Comparison of ENCODE assay signal across 27 cellular contexts in the genomic region with DNA sequence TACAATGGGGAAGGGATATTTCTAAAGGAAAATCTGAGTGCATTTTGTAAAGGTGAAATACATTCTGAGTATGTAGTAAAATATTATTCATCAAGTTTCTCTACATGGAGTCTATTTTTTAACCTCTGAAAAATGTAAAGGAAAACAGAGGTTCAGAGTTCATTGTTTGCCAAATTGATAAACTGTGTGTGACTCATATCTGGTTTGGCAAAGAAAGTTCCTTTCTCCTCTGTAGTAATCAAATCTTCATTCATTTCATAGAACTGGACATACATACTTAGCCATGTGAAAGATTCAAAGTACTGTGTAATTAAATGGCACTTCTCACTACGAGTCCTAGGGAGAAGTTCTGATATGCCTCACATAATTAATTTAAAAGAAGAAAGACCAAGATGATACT.
DNase-seq lines count a peak whose midpoint lies in the region; ATAC-seq, FAIRE-seq and TF ChIP-seq lines count a peak whose summit lies in the region.
"Had no signal": no experiment of that assay in that cellular context is flagged by ENCODE, and none has a peak within 500 bp of the region (broad histone marks: within the 10 kb centered on the region; RNA-seq: fewer than 3 reads in every experiment).

No MANE protein-coding gene starts in this region.

- no peak overlapping the region for H3K27ac ChIP-seq in liver (ENCODE audit: low read depth in 1 of 2, low read length in 2 of 2)
- no peak overlapping the region for H3K27ac ChIP-seq in HepG2 (ENCODE audit: extremely low read length, insufficient read depth, low read length)
- H3K27ac ChIP-seq in spleen = no peak overlapping the region
- H3K27ac ChIP-seq: dorsolateral prefrontal cortex, neutrophil, prostate gland, thoracic aorta had no signal

- H3K4me1 ChIP-seq in liver (ENCODE audit: control insufficient read depth in 4 of 4, insufficient read depth in 4 of 4, low read length in 3 of 4) = peaks cover 0 to 2% (median 0%) of the 10 kb centered on the region in 4 donors
- H3K4me1 ChIP-seq in HepG2 (ENCODE audit: insufficient read depth, low read length) = peaks cover 20% of the 10 kb centered on the region
- H3K4me1 ChIP-seq in spleen = no peaks in the 10 kb centered on the region
- H3K4me1 ChIP-seq: prostate gland had no signal

- FAIRE-seq in HepG2 (lab: Jason Lieb, UNC) = no peak
- no peak for FAIRE-seq in bronchial epithelial cell (lab: Jason Lieb, UNC)
- FAIRE-seq: G401.6, GM19239, H54 had no signal

- no peak for DNase-seq in HepG2 (ENCODE audit: low spot score)
- peak; percentile 68 for DNase-seq in bronchial epithelial cell (ENCODE audit: low read depth)
- peak; percentile 42 for DNase-seq in iris pigment epithelial cell (ENCODE audit: low read depth)
- no peak for DNase-seq in spleen
- DNase-seq in islet precursor cell = no peak
- no peak for DNase-seq in pons (ENCODE audit: low spot score)
- DNase-seq: activated T-cell treated with anti-CD3 and anti-CD28 coated beads for 4 hours; anterior cingulate cortex; BE2C; dorsolateral prefrontal cortex; mesenchymal stem cell; NCI-H1417; NCI-H2029 treated with DMSO at 0.1 percent for 48 hours; NCI-H69; Peyer's patch; SIG-M5; stimulated activated naive CD4-positive, alpha-beta T cell treated with Interleukin-2 at 50 U/mL for 16 hours had no signal

- no peak overlapping the region for H2AFZ ChIP-seq in HepG2 (ENCODE audit: low read length)

- ATAC-seq in HepG2 (no peak), HG03196 (IDR thresholded peaks at IDR 0.05; ENCODE audit: unreplicated experiment) (no peak)
- ATAC-seq: activated naive CD4-positive, alpha-beta T cell treated with anti-CD3 and anti-CD28 coated beads, Interleukin-2, amount 50 U/mL, for 72 hours; sciatic nerve had no signal

- intact Hi-C loops in HepG2 (cut with micrococcal nuclease; ENCODE audit: unreplicated experiment) (no loop called here), spleen (cut with DNase I; ENCODE audit: low total_unique reads) (no loop called here)

- CTCF ChIA-PET in HepG2 (lab: Yijun Ruan, JAX; ENCODE audit: low intra/inter-chr PET ratio, low total read pairs) = no interaction called here

- TF ChIP-seq RAD21 in liver (IDR thresholded peaks at IDR 0.05) = no peak
- TF ChIP-seq RAD21 in HepG2 (CRISPR knock-in tag; IDR thresholded peaks at IDR 0.05) = no peak

- TF ChIP-seq EP300 in HepG2 (IDR thresholded peaks at IDR 0.05; ENCODE audit: low read depth in 2 of 2, low read length in 2 of 2) = no peak
- no peak for TF ChIP-seq EP300 in HepG2 (CRISPR knock-in tag; IDR thresholded peaks at IDR 0.05; ENCODE audit: borderline replicate concordance)

- POLR2A ChIA-PET in HepG2 (lab: Yijun Ruan, JAX) = no interaction called here

- H3K9ac ChIP-seq in liver (ENCODE audit: low read depth in 1 of 2, low read length in 2 of 2) (no peak overlapping the region), HepG2 (ENCODE audit: insufficient read depth, low read depth, low read length) (no peak overlapping the region)

- no peak overlapping the region for H3K4me2 ChIP-seq in HepG2 (ENCODE audit: low read depth, low read length)

- no TSS peak for BruUV-seq in HepG2 (replicated peaks; lab: Mats Ljungman, UMichigan)

- H3K4me3 ChIP-seq in liver (ENCODE audit: low read depth in 1 of 3, low read length in 3 of 3) = no peak overlapping the region
- H3K4me3 ChIP-seq in HepG2 (replicated peaks in 1 of 3; ENCODE audit: insufficient read depth in 1 of 3, low read depth in 2 of 3, low read length in 3 of 3) = no peak overlapping the region
- H3K4me3 ChIP-seq in bronchial epithelial cell (ENCODE audit: low read depth, low read length) = no peak overlapping the region
- H3K4me3 ChIP-seq in spleen = no peak overlapping the region
- H3K4me3 ChIP-seq: dorsolateral prefrontal cortex, Peyer's patch, prostate gland, thoracic aorta had no signal

- H3K9me3 ChIP-seq in liver (ENCODE audit: control insufficient read depth in 4 of 4, low read length in 3 of 4) (peaks cover 0 to 4% (median 1%) of the 10 kb centered on the region in 4 donors), HepG2 (ENCODE audit: low read length) (peaks cover 4% of the 10 kb centered on the region; the same call in 1 of the 2 replicates), spleen (peaks cover 0 to 13% (median 8%) of the 10 kb centered on the region in 8 donors)
- H3K9me3 ChIP-seq: BE2C, neutrophil, prostate gland, thoracic aorta had no signal

- H3K36me3 ChIP-seq in liver (ENCODE audit: control insufficient read depth in 4 of 4, insufficient read depth in 3 of 4, low read depth in 1 of 4, low read length in 3 of 4) (no peaks in the 10 kb centered on the region), HepG2 (replicated peaks in 1 of 2; ENCODE audit: control insufficient read depth in 1 of 2, insufficient read depth in 2 of 2, low read length in 2 of 2) (no peaks in the 10 kb centered on the region), bronchial epithelial cell (ENCODE audit: control insufficient read depth, insufficient read depth, low read length) (no peaks in the 10 kb centered on the region), spleen (no peaks in the 10 kb centered on the region)
- H3K36me3 ChIP-seq: BE2C, neutrophil, Peyer's patch, prostate gland, thoracic aorta had no signal

- TF ChIP-seq CTCF in liver (IDR thresholded peaks at IDR 0.05; ENCODE audit: low read depth, low read length, missing input control) (no peak), HepG2 (CRISPR knock-in tag; IDR thresholded peaks at IDR 0.05) (no peak), bronchial epithelial cell (IDR thresholded peaks at IDR 0.05; ENCODE audit: insufficient read depth, low read length, severe bottlenecking) (no peak), spleen (IDR thresholded peaks at IDR 0.05 in 8 of 11, conservative IDR thresholded peaks at IDR 0.05 in 3 of 11) (no peak)

- TF ChIP-seq POLR2A in HepG2 (IDR thresholded peaks at IDR 0.05; ENCODE audit: insufficient read depth in 1 of 2, low read depth in 2 of 2, low read length in 2 of 2) = no peak
- no peak for TF ChIP-seq POLR2A in spleen (IDR thresholded peaks at IDR 0.05)

- no peaks in the 10 kb centered on the region for H3K79me2 ChIP-seq in HepG2 (ENCODE audit: insufficient read depth, low read length)

- 77% methylated on average over 1 of the region's 1 CpG for WGBS in liver
- whole genome bisulfite sequencing in HepG2 (ENCODE audit: low lambda C conversion rate) = 3% methylated on average over 1 of the region's 1 CpG
- WGBS in spleen, 5 donors = 66 to 81% (median 72%) methylated on average over 1 of the region's 1 CpG

- H4K20me1 ChIP-seq in HepG2 (ENCODE audit: insufficient read depth, low read length) = no peaks in the 10 kb centered on the region

- in situ Hi-C loops in HepG2 (cut with HindIII; ENCODE audit: extremely low pct_ligation_motif_present, low pct_unique_long_range_greater_than_20kb) = no loop called here

- H3K27me3 ChIP-seq in liver (ENCODE audit: control insufficient read depth in 4 of 4, insufficient read depth in 4 of 4, low read length in 3 of 4) (no peaks in the 10 kb centered on the region), HepG2 (ENCODE audit: control insufficient read depth in 1 of 2, insufficient read depth in 2 of 2, low read length in 2 of 2) (no peaks in the 10 kb centered on the region), bronchial epithelial cell (ENCODE audit: control insufficient read depth, insufficient read depth, low read length) (no peaks in the 10 kb centered on the region), spleen (replicated peaks in 1 of 7) (no peaks in the 10 kb centered on the region)
- H3K27me3 ChIP-seq: neutrophil, Peyer's patch had no signal

TF ChIP-seq in liver, 16 proteins besides CTCF, POLR2A, EP300 and RAD21 (continues in another document):
- no peak for TF ChIP-seq NR2F2 (IDR thresholded peaks at IDR 0.05)
- TF ChIP-seq TAF1 (conservative IDR thresholded peaks at IDR 0.05) = no peak
- TF ChIP-seq, protein P1, sequence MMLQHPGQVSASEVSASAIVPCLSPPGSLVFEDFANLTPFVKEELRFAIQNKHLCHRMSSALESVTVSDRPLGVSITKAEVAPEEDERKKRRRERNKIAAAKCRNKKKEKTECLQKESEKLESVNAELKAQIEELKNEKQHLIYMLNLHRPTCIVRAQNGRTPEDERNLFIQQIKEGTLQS (IDR thresholded peaks at IDR 0.05) = no peak

TF ChIP-seq in HepG2, 621 proteins besides CTCF, POLR2A, EP300 and RAD21:
- TF ChIP-seq CC2D1A (CRISPR knock-in tag; IDR thresholded peaks at IDR 0.05) = no peak
- TF ChIP-seq, protein P2, sequence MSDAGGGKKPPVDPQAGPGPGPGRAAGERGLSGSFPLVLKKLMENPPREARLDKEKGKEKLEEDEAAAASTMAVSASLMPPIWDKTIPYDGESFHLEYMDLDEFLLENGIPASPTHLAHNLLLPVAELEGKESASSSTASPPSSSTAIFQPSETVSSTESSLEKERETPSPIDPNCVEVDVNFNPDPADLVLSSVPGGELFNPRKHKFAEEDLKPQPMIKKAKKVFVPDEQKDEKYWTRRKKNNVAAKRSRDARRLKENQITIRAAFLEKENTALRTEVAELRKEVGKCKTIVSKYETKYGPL (CRISPR knock-in tag; IDR thresholded peaks at IDR 0.05) = no peak
- TF ChIP-seq ATF1 (CRISPR knock-in tag; IDR thresholded peaks at IDR 0.05) = no peak
- no peak for TF ChIP-seq NFIC (IDR thresholded peaks at IDR 0.05; ENCODE audit: low read length)
- no peak for TF ChIP-seq GLI4 (CRISPR knock-in tag; IDR thresholded peaks at IDR 0.05; ENCODE audit: borderline replicate concordance)
TF ChIP-seq in HepG2: peak in this region for 0.

Comparison
In these comparisons a context has a peak if more than half of its experiments do, and no peak if none do; other contexts are left out.
1. DNase-seq: peak in bronchial epithelial cell (single experiment) and iris pigment epithelial cell (single experiment); none in HepG2 (single experiment), spleen (single experiment), islet precursor cell (single experiment) and pons (single experiment).